In genomic region chr10:6600224-6600987, GRCh38 we compare ENCODE assay signal across 18 cellular contexts. TPM values are rescaled to one million over a fixed set of nuclear protein-coding genes. Genes with fewer than 3 reads are reported as not detected.
DNase-seq lines count a peak whose midpoint lies in the region; ATAC-seq and TF ChIP-seq lines count a peak whose summit lies in the region.
"Had no signal": no experiment of that assay in that cellular context is flagged by ENCODE, and none has a peak within 500 bp of the region (broad histone marks: within the 10 kb centered on the region; RNA-seq: fewer than 3 reads in every experiment).

No MANE protein-coding gene starts in this region.

- no peak for DNase-seq in activated naive CD4-positive, alpha-beta T cell treated with Interleukin-2 at 50 U/mL for 16 hours
- no peak for DNase-seq in activated CD8-positive, alpha-beta T cell treated with anti-CD3 and anti-CD28 coated beads for 36 hours
- no peak for DNase-seq in effector memory CD4-positive, alpha-beta T cell
- no peak for DNase-seq in retina
- DNase-seq in activated effector memory CD4-positive, alpha-beta T cell treated with Interleukin-2 at 50 U/mL for 16 hours = no peak
- DNase-seq: activated CD4-positive, CD25-positive, alpha-beta regulatory T cell treated with anti-CD3 and anti-CD28 coated beads, Interleukin-2, amount 50 U/mL, for 72 hours; COR-L47; gastrocnemius medialis; mucosa of descending colon; NCI-H1694; NCI-H345; right cardiac atrium; uterus had no signal

- peaks cover 10% of the 10 kb centered on the region for H3K9me3 Mint-ChIP-seq in activated naive CD4-positive, alpha-beta T cell treated with anti-CD3 and anti-CD28 coated beads, Interleukin-2, amount 50 U/mL, for 24 hours
- peaks cover 14% of the 10 kb centered on the region for H3K9me3 Mint-ChIP-seq in activated CD8-positive, alpha-beta T cell treated with anti-CD3 and anti-CD28 coated beads for 36 hours

- no peak for TF ChIP-seq CTCF in activated CD8-positive, alpha-beta T cell treated with anti-CD3 and anti-CD28 coated beads for 36 hours (IDR thresholded peaks at IDR 0.05)

- peak overlapping the region; percentile 9 for H3K4me3 ChIP-seq in effector memory CD4-positive, alpha-beta T cell (ENCODE audit: insufficient read depth, low read depth, low read length, poor library complexity, severe bottlenecking)
- H3K4me3 ChIP-seq: gastrocnemius medialis, mucosa of descending colon, uterus had no signal

- peaks cover 93% of the 10 kb centered on the region for H3K4me1 Mint-ChIP-seq in activated naive CD4-positive, alpha-beta T cell treated with anti-CD3 and anti-CD28 coated beads, Interleukin-2, amount 50 U/mL, for 24 hours
- H3K4me1 Mint-ChIP-seq in activated CD8-positive, alpha-beta T cell treated with anti-CD3 and anti-CD28 coated beads for 36 hours (ENCODE audit: low read depth) = peaks cover 73% of the 10 kb centered on the region

- ATAC-seq in activated CD8-positive, alpha-beta T cell treated with anti-CD3 and anti-CD28 coated beads for 36 hours = peak; percentile 55
- ATAC-seq in HG02763 (IDR thresholded peaks at IDR 0.05; ENCODE audit: unreplicated experiment) (no peak), GM19397 (IDR thresholded peaks at IDR 0.05; ENCODE audit: unreplicated experiment) (no peak)
- ATAC-seq: gastrocnemius medialis, mucosa of descending colon, right cardiac atrium, Right ventricle myocardium inferior had no signal

- no peaks in the 10 kb centered on the region for H3K9me3 ChIP-seq in effector memory CD4-positive, alpha-beta T cell (ENCODE audit: control insufficient read depth, low read length)
- H3K9me3 ChIP-seq: gastrocnemius medialis, mucosa of descending colon, uterus had no signal

- intact Hi-C loops in activated CD8-positive, alpha-beta T cell treated with anti-CD3 and anti-CD28 coated beads for 36 hours (cut with micrococcal nuclease) = loop anchor here (2.0 kb wide), 1 partner anchor 20 kb away; the partner anchor contains the start of gene PRKCQ

- peak overlapping the region; percentile 15 for H3K27ac ChIP-seq in effector memory CD4-positive, alpha-beta T cell (ENCODE audit: insufficient read depth, low read length, poor library complexity, severe bottlenecking)
- H3K27ac ChIP-seq: epithelial cell of prostate, gastrocnemius medialis, uterus had no signal

- H3K4me3 Mint-ChIP-seq in activated naive CD4-positive, alpha-beta T cell treated with anti-CD3 and anti-CD28 coated beads, Interleukin-2, amount 50 U/mL, for 24 hours = peak overlapping the region; percentile 41
- H3K4me3 Mint-ChIP-seq in activated CD8-positive, alpha-beta T cell treated with anti-CD3 and anti-CD28 coated beads for 36 hours = peak overlapping the region; percentile 26

- H3K27me3 Mint-ChIP-seq in activated naive CD4-positive, alpha-beta T cell treated with anti-CD3 and anti-CD28 coated beads, Interleukin-2, amount 50 U/mL, for 24 hours = no peaks in the 10 kb centered on the region
- no peaks in the 10 kb centered on the region for H3K27me3 Mint-ChIP-seq in activated CD8-positive, alpha-beta T cell treated with anti-CD3 and anti-CD28 coated beads for 36 hours

- peaks cover 5% of the 10 kb centered on the region for H3K36me3 ChIP-seq in effector memory CD4-positive, alpha-beta T cell (ENCODE audit: control insufficient read depth, insufficient read depth, low read length)
- H3K36me3 ChIP-seq: uterus had no signal

- peak overlapping the region; percentile 96 for H3K27ac Mint-ChIP-seq in activated naive CD4-positive, alpha-beta T cell treated with anti-CD3 and anti-CD28 coated beads, Interleukin-2, amount 50 U/mL, for 24 hours
- peak overlapping the region; percentile 94 for H3K27ac Mint-ChIP-seq in activated CD8-positive, alpha-beta T cell treated with anti-CD3 and anti-CD28 coated beads for 36 hours

- peaks cover 18% of the 10 kb centered on the region for H3K36me3 Mint-ChIP-seq in activated naive CD4-positive, alpha-beta T cell treated with anti-CD3 and anti-CD28 coated beads, Interleukin-2, amount 50 U/mL, for 24 hours
- peaks cover 46% of the 10 kb centered on the region for H3K36me3 Mint-ChIP-seq in activated CD8-positive, alpha-beta T cell treated with anti-CD3 and anti-CD28 coated beads for 36 hours (ENCODE audit: low read depth)

- H3K4me1 ChIP-seq in effector memory CD4-positive, alpha-beta T cell (ENCODE audit: control insufficient read depth, insufficient read depth, low read length, poor library complexity, severe bottlenecking) = peaks cover 26% of the 10 kb centered on the region
- H3K4me1 ChIP-seq: uterus had no signal

- POLR2A ChIA-PET in activated CD8-positive, alpha-beta T cell treated with anti-CD3 and anti-CD28 coated beads for 36 hours (lab: Charles Lee) = interaction anchor here (0.9 to 2.0 kb wide), 8 partner anchors 9 to 45 kb away, joined by 3 to 9 read pairs (median 4); no protein-coding TSS in a partner anchor

- CTCF ChIA-PET in activated CD8-positive, alpha-beta T cell treated with anti-CD3 and anti-CD28 coated beads for 36 hours (lab: Charles Lee) = interaction anchor here (1.0 to 3.6 kb wide), 6 partner anchors 9 to 183 kb away, joined by 3 to 12 read pairs (median 8); no protein-coding TSS in a partner anchor

- H3K27me3 ChIP-seq in effector memory CD4-positive, alpha-beta T cell (replicated peaks; ENCODE audit: control insufficient read depth, insufficient read depth, low read length, poor library complexity, severe bottlenecking) = no peaks in the 10 kb centered on the region
- H3K27me3 ChIP-seq: gastrocnemius medialis, uterus had no signal

RNA-seq across cellular contexts. Expression of gene PRKCQ, which starts 20.3 kb away (rescaled TPM):
- 10 to 100 TPM; 46.3 to 47.1 TPM for total RNA-seq in activated CD8-positive, alpha-beta T cell treated with anti-CD3 and anti-CD28 coated beads for 36 hours
